Comparison of ENCODE assay signal across 10 cellular contexts in genomic region chr16:1253701-1254364, GRCh38. TPM values are rescaled to one million over a fixed set of nuclear protein-coding genes. Genes with fewer than 3 reads are reported as not detected.
"Had no signal": no experiment of that assay in that cellular context is flagged by ENCODE, and none has a peak within 500 bp of the region (broad histone marks: within the 10 kb centered on the region; RNA-seq: fewer than 3 reads in every experiment).

No MANE protein-coding gene starts in this region.

RNA-seq across cellular contexts. Expression of gene TPSD1, which starts 2.0 kb away (rescaled TPM):
- total RNA-seq: activated CD8-positive, alpha-beta memory T cell treated with anti-CD3 and anti-CD28 coated beads for 36 hours; activated naive CD4-positive, alpha-beta T cell treated with anti-CD3 and anti-CD28 coated beads for 36 hours; bronchial epithelial cell; endothelial cell of umbilical vein; esophagus mucosa; frontal cortex; myocyte; right lobe of liver had no signal
- polyA plus RNA-seq: endothelial cell of umbilical vein had no signal

RNA-seq across cellular contexts. Expression of gene TPSAB1, which starts 13.3 kb away (rescaled TPM):
- total RNA-seq: activated CD8-positive, alpha-beta memory T cell treated with anti-CD3 and anti-CD28 coated beads for 36 hours; activated naive CD4-positive, alpha-beta T cell treated with anti-CD3 and anti-CD28 coated beads for 36 hours; bronchial epithelial cell; endothelial cell of umbilical vein; frontal cortex; myocyte had no signal
- polyA plus RNA-seq: endothelial cell of umbilical vein had no signal

RNA-seq across cellular contexts. Expression of gene TPSB2, which starts 23.8 kb away (rescaled TPM):
- total RNA-seq: activated CD8-positive, alpha-beta memory T cell treated with anti-CD3 and anti-CD28 coated beads for 36 hours; activated naive CD4-positive, alpha-beta T cell treated with anti-CD3 and anti-CD28 coated beads for 36 hours; bronchial epithelial cell; endothelial cell of umbilical vein; frontal cortex; myocyte had no signal
- polyA plus RNA-seq: endothelial cell of umbilical vein had no signal

RNA-seq across cellular contexts. Expression of gene TPSG1, which starts 28.8 kb away (rescaled TPM):
- total RNA-seq: activated CD8-positive, alpha-beta memory T cell treated with anti-CD3 and anti-CD28 coated beads for 36 hours; activated naive CD4-positive, alpha-beta T cell treated with anti-CD3 and anti-CD28 coated beads for 36 hours; activated T-cell treated with anti-CD3 and anti-CD28 coated beads, Interleukin-2, amount 50 U/mL, for 4 hours; bronchial epithelial cell; dorsolateral prefrontal cortex; endothelial cell of umbilical vein; frontal cortex; myocyte had no signal
- polyA plus RNA-seq: endothelial cell of umbilical vein had no signal
